Comparison of ENCODE assay signal across 8 cellular contexts in genomic region chr12:6376079-6376941, GRCh38. TPM values are rescaled to one million over a fixed set of nuclear protein-coding genes. Genes with fewer than 3 reads are reported as not detected.
DNase-seq lines count a peak whose midpoint lies in the region; ATAC-seq and TF ChIP-seq lines count a peak whose summit lies in the region.

No MANE protein-coding gene starts in this region.

- peak; percentile 32 to 44 for ATAC-seq in activated T-cell treated with anti-CD3 and anti-CD28 coated beads, Interleukin-2, amount 50 U/mL, for 4 hours
- ATAC-seq in SK-N-SH treated with all-trans-retinoic acid at 6 μM for 48 hours (peak; percentile 72), GM19397 (IDR thresholded peaks at IDR 0.05; ENCODE audit: unreplicated experiment) (no peak), HG02884 (IDR thresholded peaks at IDR 0.05; ENCODE audit: unreplicated experiment) (no peak)

- no peak overlapping the region for H3K4me3 ChIP-seq in fibroblast of the aortic adventitia (ENCODE audit: low read depth, low read length)

- peak overlapping the region; percentile 95 for H3K27ac Mint-ChIP-seq in osteocyte (ENCODE audit: unreplicated experiment)

- TF ChIP-seq CTCF in fibroblast of the aortic adventitia (IDR thresholded peaks at IDR 0.05; ENCODE audit: insufficient read depth, low read length) (peak; percentile 70), osteocyte (IDR thresholded peaks at IDR 0.05) (peak; percentile 51)

- H3K4me1 Mint-ChIP-seq in activated T-cell treated with anti-CD3 and anti-CD28 coated beads, Interleukin-2, amount 50 U/mL, for 4 hours (ENCODE audit: low read depth) = peaks cover 26% of the 10 kb centered on the region
- H3K4me1 Mint-ChIP-seq in osteocyte (ENCODE audit: unreplicated experiment) = peaks cover 61% of the 10 kb centered on the region

- peak overlapping the region; percentile 50 for H3K4me3 Mint-ChIP-seq in activated T-cell treated with anti-CD3 and anti-CD28 coated beads, Interleukin-2, amount 50 U/mL, for 4 hours
- no peak overlapping the region for H3K4me3 Mint-ChIP-seq in osteocyte (ENCODE audit: unreplicated experiment)

- no peaks in the 10 kb centered on the region for H3K36me3 Mint-ChIP-seq in activated T-cell treated with anti-CD3 and anti-CD28 coated beads, Interleukin-2, amount 50 U/mL, for 4 hours (ENCODE audit: insufficient read depth)
- no peaks in the 10 kb centered on the region for H3K36me3 Mint-ChIP-seq in osteocyte (ENCODE audit: unreplicated experiment)

- H3K27me3 Mint-ChIP-seq in activated T-cell treated with anti-CD3 and anti-CD28 coated beads, Interleukin-2, amount 50 U/mL, for 4 hours (ENCODE audit: low read depth) = peaks cover 6% of the 10 kb centered on the region
- H3K27me3 Mint-ChIP-seq in osteocyte (ENCODE audit: unreplicated experiment) = no peaks in the 10 kb centered on the region

- DNase-seq in activated T-cell treated with anti-CD3 and anti-CD28 coated beads, Interleukin-2, amount 50 U/mL, for 4 hours = no peak
- no peak for DNase-seq in activated T-cell treated with anti-CD3 and anti-CD28 coated beads, Interleukin-2, amount 50 U/mL, for 1 hour
- peak; percentile 78 for DNase-seq in fibroblast of the aortic adventitia (ENCODE audit: low read depth)
- no peak for DNase-seq in osteocyte (ENCODE audit: extremely low spot score, unreplicated experiment)
- no peak for DNase-seq in NCI-H1092 treated with DMSO at 0.1 percent for 48 hours (lab: John Stamatoyannopoulos, UW)

- H3K9me3 Mint-ChIP-seq in activated T-cell treated with anti-CD3 and anti-CD28 coated beads, Interleukin-2, amount 50 U/mL, for 4 hours = no peaks in the 10 kb centered on the region
- no peaks in the 10 kb centered on the region for H3K9me3 Mint-ChIP-seq in osteocyte (ENCODE audit: unreplicated experiment)

TF ChIP-seq in SK-N-SH treated with all-trans-retinoic acid at 6 μM for 48 hours, 23 proteins besides CTCF, POLR2A, EP300 and RAD21 (continues in another document):
- TF ChIP-seq SNAI2 (CRISPR knock-in tag; IDR thresholded peaks at IDR 0.05) = no peak
- no peak for TF ChIP-seq TCF4 (CRISPR knock-in tag; IDR thresholded peaks at IDR 0.05; ENCODE audit: borderline replicate concordance)
- TF ChIP-seq, protein P1, sequence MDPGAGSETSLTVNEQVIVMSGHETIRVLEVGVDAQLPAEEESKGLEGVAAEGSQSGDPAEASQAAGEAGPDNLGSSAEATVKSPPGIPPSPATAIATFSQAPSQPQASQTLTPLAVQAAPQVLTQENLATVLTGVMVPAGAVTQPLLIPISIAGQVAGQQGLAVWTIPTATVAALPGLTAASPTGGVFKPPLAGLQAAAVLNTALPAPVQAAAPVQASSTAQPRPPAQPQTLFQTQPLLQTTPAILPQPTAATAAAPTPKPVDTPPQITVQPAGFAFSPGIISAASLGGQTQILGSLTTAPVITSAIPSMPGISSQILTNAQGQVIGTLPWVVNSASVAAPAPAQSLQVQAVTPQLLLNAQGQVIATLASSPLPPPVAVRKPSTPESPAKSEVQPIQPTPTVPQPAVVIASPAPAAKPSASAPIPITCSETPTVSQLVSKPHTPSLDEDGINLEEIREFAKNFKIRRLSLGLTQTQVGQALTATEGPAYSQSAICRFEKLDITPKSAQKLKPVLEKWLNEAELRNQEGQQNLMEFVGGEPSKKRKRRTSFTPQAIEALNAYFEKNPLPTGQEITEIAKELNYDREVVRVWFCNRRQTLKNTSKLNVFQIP (CRISPR knock-in tag; IDR thresholded peaks at IDR 0.05; ENCODE audit: borderline replicate concordance, low read depth) = no peak
- TF ChIP-seq ESRRG (CRISPR knock-in tag; IDR thresholded peaks at IDR 0.05) = no peak
- TF ChIP-seq ZNF70 (CRISPR knock-in tag; IDR thresholded peaks at IDR 0.05) = no peak
- no peak for TF ChIP-seq TOX (CRISPR knock-in tag; IDR thresholded peaks at IDR 0.05; ENCODE audit: borderline replicate concordance)
- TF ChIP-seq BACH2 (CRISPR knock-in tag; IDR thresholded peaks at IDR 0.05; ENCODE audit: borderline replicate concordance) = no peak
- no peak for TF ChIP-seq ZNF565 (CRISPR knock-in tag; conservative IDR thresholded peaks at IDR 0.05; ENCODE audit: low read depth)
- no peak for TF ChIP-seq ARNTL (CRISPR knock-in tag; IDR thresholded peaks at IDR 0.05; ENCODE audit: borderline replicate concordance, low read depth)
- TF ChIP-seq, protein P2, sequence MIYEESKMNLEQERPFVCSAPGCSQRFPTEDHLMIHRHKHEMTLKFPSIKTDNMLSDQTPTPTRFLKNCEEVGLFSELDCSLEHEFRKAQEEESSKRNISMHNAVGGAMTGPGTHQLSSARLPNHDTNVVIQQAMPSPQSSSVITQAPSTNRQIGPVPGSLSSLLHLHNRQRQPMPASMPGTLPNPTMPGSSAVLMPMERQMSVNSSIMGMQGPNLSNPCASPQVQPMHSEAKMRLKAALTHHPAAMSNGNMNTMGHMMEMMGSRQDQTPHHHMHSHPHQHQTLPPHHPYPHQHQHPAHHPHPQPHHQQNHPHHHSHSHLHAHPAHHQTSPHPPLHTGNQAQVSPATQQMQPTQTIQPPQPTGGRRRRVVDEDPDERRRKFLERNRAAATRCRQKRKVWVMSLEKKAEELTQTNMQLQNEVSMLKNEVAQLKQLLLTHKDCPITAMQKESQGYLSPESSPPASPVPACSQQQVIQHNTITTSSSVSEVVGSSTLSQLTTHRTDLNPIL (CRISPR knock-in tag; IDR thresholded peaks at IDR 0.05; ENCODE audit: low read depth) = no peak
- no peak for TF ChIP-seq ZNF8 (CRISPR knock-in tag; IDR thresholded peaks at IDR 0.05)
- TF ChIP-seq RARB (CRISPR knock-in tag; IDR thresholded peaks at IDR 0.05) = no peak
- TF ChIP-seq, protein P3, sequence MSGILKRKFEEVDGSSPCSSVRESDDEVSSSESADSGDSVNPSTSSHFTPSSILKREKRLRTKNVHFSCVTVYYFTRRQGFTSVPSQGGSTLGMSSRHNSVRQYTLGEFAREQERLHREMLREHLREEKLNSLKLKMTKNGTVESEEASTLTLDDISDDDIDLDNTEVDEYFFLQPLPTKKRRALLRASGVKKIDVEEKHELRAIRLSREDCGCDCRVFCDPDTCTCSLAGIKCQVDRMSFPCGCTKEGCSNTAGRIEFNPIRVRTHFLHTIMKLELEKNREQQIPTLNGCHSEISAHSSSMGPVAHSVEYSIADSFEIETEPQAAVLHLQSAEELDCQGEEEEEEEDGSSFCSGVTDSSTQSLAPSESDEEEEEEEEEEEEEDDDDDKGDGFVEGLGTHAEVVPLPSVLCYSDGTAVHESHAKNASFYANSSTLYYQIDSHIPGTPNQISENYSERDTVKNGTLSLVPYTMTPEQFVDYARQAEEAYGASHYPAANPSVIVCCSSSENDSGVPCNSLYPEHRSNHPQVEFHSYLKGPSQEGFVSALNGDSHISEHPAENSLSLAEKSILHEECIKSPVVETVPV (CRISPR knock-in tag; IDR thresholded peaks at IDR 0.05) = no peak
- TF ChIP-seq ISL1 (CRISPR knock-in tag; IDR thresholded peaks at IDR 0.05) = no peak
- no peak for TF ChIP-seq PATZ1 (CRISPR knock-in tag; IDR thresholded peaks at IDR 0.05; ENCODE audit: borderline replicate concordance)
- no peak for TF ChIP-seq TSHZ2 (CRISPR knock-in tag; IDR thresholded peaks at IDR 0.05)

RNA-seq across cellular contexts. Expression of gene SCNN1A, which starts 0.9 kb away (rescaled TPM):
- total RNA-seq in activated T-cell treated with anti-CD3 and anti-CD28 coated beads, Interleukin-2, amount 50 U/mL, for 4 hours = under 1 TPM; 0.05 to 0.84 (median 0.15) TPM
- total RNA-seq in fibroblast of the aortic adventitia (ENCODE audit: low replicate concordance) (under 0.01 TPM in 1 of 2 replicates, not detected in the other), osteocyte (2.5 and 3.2 TPM in 2 replicates)

RNA-seq across cellular contexts. Expression of gene LTBR, which starts 7.7 kb away (rescaled TPM):
- total RNA-seq in activated T-cell treated with anti-CD3 and anti-CD28 coated beads, Interleukin-2, amount 50 U/mL, for 4 hours = 1 to 10 TPM; 1.0 to 2.8 (median 1.3) TPM
- total RNA-seq in fibroblast of the aortic adventitia (ENCODE audit: low replicate concordance) (71.8 and 93.7 TPM in 2 replicates), osteocyte (16.4 and 17.0 TPM in 2 replicates)

RNA-seq across cellular contexts. Expression of gene TNFRSF1A, which starts 34.4 kb away (rescaled TPM):
- total RNA-seq in activated T-cell treated with anti-CD3 and anti-CD28 coated beads, Interleukin-2, amount 50 U/mL, for 4 hours = 10 to 100 TPM; 28.0 to 34.5 (median 33.0) TPM
- total RNA-seq in fibroblast of the aortic adventitia (ENCODE audit: low replicate concordance) = 146 and 207 TPM in 2 replicates
- 170 and 188 TPM in 2 replicates for total RNA-seq in osteocyte

Comparison
In these comparisons a context has a peak if more than half of its experiments do, and no peak if none do; other contexts are left out.
1. ATAC-seq: peak in activated T-cell treated with anti-CD3 and anti-CD28 coated beads, Interleukin-2, amount 50 U/mL, for 4 hours (2 of 2) and SK-N-SH treated with all-trans-retinoic acid at 6 μM for 48 hours (single experiment); none in GM19397 (single experiment) and HG02884 (single experiment).